ENCODE assay signal across 8 cellular contexts in the genomic region with DNA sequence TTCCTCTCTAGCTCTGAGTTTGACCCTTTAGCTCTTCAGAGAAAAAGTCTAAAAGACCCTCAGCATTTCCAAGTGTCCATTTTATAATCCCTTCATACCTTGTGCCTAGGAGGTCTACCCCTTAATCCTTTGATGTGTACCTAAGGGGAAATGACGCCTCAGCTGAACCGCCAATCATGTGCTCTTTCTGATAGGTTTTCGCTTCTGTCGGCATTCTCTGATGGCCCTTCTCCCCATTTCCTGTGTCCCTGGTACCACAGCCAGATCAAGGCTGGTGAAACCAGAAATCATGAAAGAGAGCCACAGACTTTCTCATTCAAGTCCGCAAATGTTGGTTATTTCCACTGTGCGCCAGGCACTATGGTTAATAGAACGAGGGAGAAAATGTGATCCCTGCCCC.
"Had no signal": no experiment of that assay in that cellular context is flagged by ENCODE, and none has a peak within 500 bp of the region (broad histone marks: within the 10 kb centered on the region; RNA-seq: fewer than 3 reads in every experiment).

No MANE protein-coding gene starts in this region.

- DNase-seq: GDM1, GF-D8 had no signal

- FAIRE-seq: G401.6, GM12878, GM12891, GM12892, GM18507, GM19239 had no signal

- ATAC-seq: GM12878 had no signal

- H3K4me3 ChIP-seq: GM12878 had no signal
